In genomic region chr21:16969636-16970035, GRCh38 we compare ENCODE assay signal across 33 cellular contexts.
"Had no signal": no experiment of that assay in that cellular context is flagged by ENCODE, and none has a peak within 500 bp of the region (broad histone marks: within the 10 kb centered on the region; RNA-seq: fewer than 3 reads in every experiment).

No MANE protein-coding gene starts in this region.

- H3K4me3 Mint-ChIP-seq: naive B cell; naive thymus-derived CD8-positive, alpha-beta T cell; natural killer cell treated with Interleukin-12 subunit alpha and Interleukin-12 subunit beta and Interleukin-15 and Interleukin-18, amount 100 ng/mL, for 72 hours; nephron progenitor cell; neural crest cell; stimulated activated effector memory CD8-positive, alpha-beta T cell treated with anti-CD3 and anti-CD28 coated beads, Interleukin-12 subunit alpha, Interleukin-12 subunit beta, amount 100 ng/mL, for 72 hours; stimulated activated naive B cell treated with anti-CD40 and anti-IgM and Interleukin-4, amounts not matched to agents 10 μg/mL and 1 μg/mL and 100 μg/mL, for 72 hours; stimulated activated naive CD8-positive, alpha-beta T cell treated with anti-CD3 and anti-CD28 coated beads, Interleukin-15, Interleukin-2, amounts not matched to agents 100 ng/mL and 50 ng/mL, for 24 hours; type B pancreatic cell had no signal

- H3K27me3 ChIP-seq: neutrophil, ovary, right lobe of liver, sigmoid colon, spleen, stomach, suprapubic skin, testis, tibial artery, transverse colon, upper lobe of right lung, uterus had no signal

- H3K4me1 Mint-ChIP-seq: naive B cell; naive thymus-derived CD8-positive, alpha-beta T cell; neural crest cell; stimulated activated effector memory CD8-positive, alpha-beta T cell treated with anti-CD3 and anti-CD28 coated beads, Interleukin-12 subunit alpha, Interleukin-12 subunit beta, amount 100 ng/mL, for 72 hours; stimulated activated naive B cell treated with anti-CD40 and anti-IgM and Interleukin-4, amounts not matched to agents 10 μg/mL and 1 μg/mL and 100 μg/mL, for 72 hours had no signal

- H3K9me3 ChIP-seq: ovary, sigmoid colon, suprapubic skin, testis, upper lobe of right lung, uterus had no signal

- H3K9me3 Mint-ChIP-seq: type B pancreatic cell had no signal

- H3K27me3 Mint-ChIP-seq: naive B cell; naive thymus-derived CD8-positive, alpha-beta T cell; natural killer cell treated with Interleukin-12 subunit alpha and Interleukin-12 subunit beta and Interleukin-15 and Interleukin-18, amount 100 ng/mL, for 72 hours; progenitor cell of endocrine pancreas; stimulated activated naive B cell treated with anti-CD40 and anti-IgM and Interleukin-4, amounts not matched to agents 10 μg/mL and 1 μg/mL and 100 μg/mL, for 72 hours; stimulated activated naive CD8-positive, alpha-beta T cell treated with anti-CD3 and anti-CD28 coated beads, Interleukin-15, Interleukin-2, amounts not matched to agents 100 ng/mL and 50 ng/mL, for 24 hours; type B pancreatic cell had no signal

- H3K27ac Mint-ChIP-seq: naive B cell; naive thymus-derived CD8-positive, alpha-beta T cell; natural killer cell treated with Interleukin-12 subunit alpha and Interleukin-12 subunit beta and Interleukin-15 and Interleukin-18, amount 100 ng/mL, for 72 hours; nephron progenitor cell; progenitor cell of endocrine pancreas; stimulated activated effector memory CD8-positive, alpha-beta T cell treated with anti-CD3 and anti-CD28 coated beads, Interleukin-12 subunit alpha, Interleukin-12 subunit beta, amount 100 ng/mL, for 72 hours; stimulated activated naive B cell treated with anti-CD40 and anti-IgM and Interleukin-4, amounts not matched to agents 10 μg/mL and 1 μg/mL and 100 μg/mL, for 72 hours; stimulated activated naive CD8-positive, alpha-beta T cell treated with anti-CD3 and anti-CD28 coated beads, Interleukin-15, Interleukin-2, amounts not matched to agents 100 ng/mL and 50 ng/mL, for 24 hours; type B pancreatic cell had no signal

- H3K27ac ChIP-seq: neutrophil, ovary, parathyroid adenoma, psoas muscle, right lobe of liver, sigmoid colon, spleen, stomach, suprapubic skin, testis, tibial artery, transverse colon, upper lobe of right lung, uterus had no signal

- DNase-seq: naive B cell; naive thymus-derived CD8-positive, alpha-beta T cell; nephron progenitor cell; nucleus accumbens; ovary; posterior cingulate gyrus; psoas muscle; right cardiac atrium; right lobe of liver; sigmoid colon; small intestine; spleen; stimulated activated CD4-positive, alpha-beta T cell treated with anti-CD3 and anti-CD28 coated beads, Interleukin-12 subunit alpha, Interleukin-12 subunit beta, amount 100 ng/mL, for 4 hours; stimulated activated CD4-positive, alpha-beta T cell treated with anti-CD3 and anti-CD28 coated beads, Interleukin-1b, Interleukin-23, amount 100 ng/mL, for 48 hours; stimulated activated CD4-positive, alpha-beta T cell treated with anti-CD3 and anti-CD28 coated beads, Interleukin-4, amount 100 ng/mL, for 24 hours; stimulated activated naive B cell treated with anti-CD40 and anti-IgM and Interleukin-4, amounts not matched to agents 10 μg/mL and 1 μg/mL and 100 μg/mL, for 72 hours; stimulated activated naive CD4-positive, alpha-beta T cell treated with Interleukin-2 at 50 U/mL for 16 hours; stomach; substantia nigra; testis; tibial artery; transverse colon; upper lobe of right lung; uterus had no signal

- H3K36me3 Mint-ChIP-seq: naive B cell; stimulated activated effector memory CD8-positive, alpha-beta T cell treated with anti-CD3 and anti-CD28 coated beads, Interleukin-12 subunit alpha, Interleukin-12 subunit beta, amount 100 ng/mL, for 72 hours; stimulated activated naive B cell treated with anti-CD40 and anti-IgM and Interleukin-4, amounts not matched to agents 10 μg/mL and 1 μg/mL and 100 μg/mL, for 72 hours had no signal

- H3K4me1 ChIP-seq: parathyroid adenoma, psoas muscle, spleen, stomach, transverse colon, upper lobe of right lung, uterus had no signal

- H3K4me3 ChIP-seq: ovary, psoas muscle, right lobe of liver, sigmoid colon, spleen, stomach, suprapubic skin, testis, tibial artery, transverse colon, upper lobe of right lung, uterus had no signal

- H3K36me3 ChIP-seq: neutrophil, ovary, right lobe of liver, sigmoid colon, spleen, stomach, suprapubic skin, tibial artery, transverse colon, upper lobe of right lung, uterus had no signal
